In genomic region chr1:159798893-159799292, GRCh38 we compare ENCODE assay signal across 9 cellular contexts. TPM values are rescaled to one million over a fixed set of nuclear protein-coding genes. Genes with fewer than 3 reads are reported as not detected.
DNase-seq lines count a peak whose midpoint lies in the region; ATAC-seq and TF ChIP-seq lines count a peak whose summit lies in the region.
"Had no signal": no experiment of that assay in that cellular context is flagged by ENCODE, and none has a peak within 500 bp of the region (broad histone marks: within the 10 kb centered on the region; RNA-seq: fewer than 3 reads in every experiment).

No MANE protein-coding gene starts in this region.

- H3K27ac ChIP-seq in ascending aorta (no peak overlapping the region), right cardiac atrium (ENCODE audit: low read length) (no peak overlapping the region), sigmoid colon (no peak overlapping the region)

- peak; percentile 67 to 77 (median 69) for TF ChIP-seq CTCF in ascending aorta (IDR thresholded peaks at IDR 0.05)
- TF ChIP-seq CTCF in sigmoid colon (IDR thresholded peaks at IDR 0.05), result peak; percentile 49 to 78 (median 73)

- no peaks in the 10 kb centered on the region for H3K36me3 Mint-ChIP-seq in activated CD8-positive, alpha-beta memory T cell treated with anti-CD3 and anti-CD28 coated beads, Interleukin-2, amount 10 ng/mL, durations not matched to agents 7 days and 5 days

- CTCF ChIA-PET in activated CD8-positive, alpha-beta memory T cell treated with anti-CD3 and anti-CD28 coated beads, Interleukin-2, amount 10 ng/mL, durations not matched to agents 7 days and 5 days (lab: Charles Lee), result interaction anchor here (0.9 to 18.0 kb wide), 30 partner anchors 11 to 622 kb away, joined by 3 to 430 read pairs (median 8); partner anchors contain the start of genes DUSP23, SLAMF8 and TAGLN2

- H3K9me3 Mint-ChIP-seq in activated CD8-positive, alpha-beta memory T cell treated with anti-CD3 and anti-CD28 coated beads, Interleukin-2, amount 10 ng/mL, durations not matched to agents 7 days and 5 days (ENCODE audit: low read depth), result no peaks in the 10 kb centered on the region

- peak; percentile 70 for DNase-seq in activated CD8-positive, alpha-beta memory T cell treated with anti-CD3 and anti-CD28 coated beads, Interleukin-2, amount 10 ng/mL, durations not matched to agents 7 days and 5 days
- no peak for DNase-seq in activated CD8-positive, alpha-beta memory T cell treated with anti-CD3 and anti-CD28 coated beads for 24 hours
- DNase-seq in NCI-H1092 treated with DMSO at 0.1 percent for 48 hours (lab: John Stamatoyannopoulos, UW) (peak; percentile 80), SHP77 treated with DMSO at 0.1 percent for 48 hours (lab: John Stamatoyannopoulos, UW) (peak; percentile 61), ascending aorta (ENCODE audit: low spot score in 2 of 2) (peak in 1 of 2 donors; percentile 75), right cardiac atrium (peak; percentile 63 to 78 (median 65)), sigmoid colon (peak; percentile 75)

- 4% methylated on average over 2 of the region's 2 CpGs for WGBS in right cardiac atrium
- WGBS in sigmoid colon, 2 donors, result 1 to 3% methylated on average over 2 of the region's 2 CpGs

- peaks cover 30% of the 10 kb centered on the region for H3K4me1 Mint-ChIP-seq in activated CD8-positive, alpha-beta memory T cell treated with anti-CD3 and anti-CD28 coated beads, Interleukin-2, amount 10 ng/mL, durations not matched to agents 7 days and 5 days

- H3K4me1 ChIP-seq in ascending aorta (no peaks in the 10 kb centered on the region), right cardiac atrium (ENCODE audit: control insufficient read depth, insufficient read depth, low read length) (peaks cover 2% of the 10 kb centered on the region), sigmoid colon (no peaks in the 10 kb centered on the region)

- no peak for TF ChIP-seq POLR2A in sigmoid colon (IDR thresholded peaks at IDR 0.05)

- H3K27me3 Mint-ChIP-seq in activated CD8-positive, alpha-beta memory T cell treated with anti-CD3 and anti-CD28 coated beads, Interleukin-2, amount 10 ng/mL, durations not matched to agents 7 days and 5 days, result peaks cover 42% of the 10 kb centered on the region

- H3K36me3 ChIP-seq in ascending aorta, result no peaks in the 10 kb centered on the region
- H3K36me3 ChIP-seq in sigmoid colon, result no peaks in the 10 kb centered on the region

- no peak overlapping the region for H3K4me3 ChIP-seq in ascending aorta
- no peak overlapping the region for H3K4me3 ChIP-seq in right cardiac atrium (ENCODE audit: low read length)
- H3K4me3 ChIP-seq in sigmoid colon, result no peak overlapping the region

- TF ChIP-seq EP300 in sigmoid colon (IDR thresholded peaks at IDR 0.05), result no peak

- H3K4me3 Mint-ChIP-seq in activated CD8-positive, alpha-beta memory T cell treated with anti-CD3 and anti-CD28 coated beads, Interleukin-2, amount 10 ng/mL, durations not matched to agents 7 days and 5 days, result no peak overlapping the region

- H3K27me3 ChIP-seq in ascending aorta (no peaks in the 10 kb centered on the region), right cardiac atrium (ENCODE audit: control insufficient read depth, insufficient read depth) (no peaks in the 10 kb centered on the region), sigmoid colon (peaks cover 0 to 1% (median 0%) of the 10 kb centered on the region in 3 donors)

- H3K9me3 ChIP-seq in ascending aorta (no peaks in the 10 kb centered on the region), right cardiac atrium (ENCODE audit: control insufficient read depth, low read length) (no peaks in the 10 kb centered on the region), sigmoid colon (no peaks in the 10 kb centered on the region)

- H3K27ac Mint-ChIP-seq in activated CD8-positive, alpha-beta memory T cell treated with anti-CD3 and anti-CD28 coated beads, Interleukin-2, amount 10 ng/mL, durations not matched to agents 7 days and 5 days, result no peak overlapping the region

- intact Hi-C loops in ascending aorta (cut with DNase I) (loop anchor here (1.0 to 5.0 kb wide), 2 partner anchors 92 to 148 kb away; partner anchors contain the start of gene IGSF9), right cardiac atrium (cut with DNase I) (loop anchor here (2.0 to 10.0 kb wide), 4 partner anchors 92 to 206 kb away; no protein-coding TSS in a partner anchor), sigmoid colon (cut with DNase I) (no loop called here)

- ATAC-seq in activated CD8-positive, alpha-beta memory T cell treated with anti-CD3 and anti-CD28 coated beads, Interleukin-2, amount 10 ng/mL, durations not matched to agents 7 days and 5 days, result peak; percentile 63
- peak; percentile 86 to 92 for ATAC-seq in right cardiac atrium
- ATAC-seq in GM21423 (IDR thresholded peaks at IDR 0.05; ENCODE audit: unreplicated experiment), result no peak

RNA-seq across cellular contexts. Expression of gene FCRL6, which starts 3.3 kb away (rescaled TPM):
- total RNA-seq in activated CD8-positive, alpha-beta memory T cell treated with anti-CD3 and anti-CD28 coated beads, Interleukin-2, amount 10 ng/mL, durations not matched to agents 7 days and 5 days, result under 1 TPM; 0.23 to 0.61 TPM
- not detected for total RNA-seq in ascending aorta
- under 1 TPM in 2 of 4 donors, not detected in 2; 0.50 to 0.54 TPM for total RNA-seq in right cardiac atrium
- 0.11 TPM for polyA plus RNA-seq in right cardiac atrium
- total RNA-seq in sigmoid colon, result not detected
- under 1 TPM in 1 of 3 donors, not detected in 2; 0.38 TPM for polyA plus RNA-seq in sigmoid colon
- total RNA-seq: glomerular endothelial cell had no signal

RNA-seq across cellular contexts. Expression of gene DUSP23, which starts 18.1 kb away (rescaled TPM):
- total RNA-seq in activated CD8-positive, alpha-beta memory T cell treated with anti-CD3 and anti-CD28 coated beads, Interleukin-2, amount 10 ng/mL, durations not matched to agents 7 days and 5 days, result 10 to 100 TPM; 23.0 to 26.5 TPM
- total RNA-seq in ascending aorta (549 TPM), right cardiac atrium (10 to 100 TPM; 20.7 to 27.8 (median 23.3) TPM), sigmoid colon (10 to 100 TPM; 40.4 to 59.1 (median 51.6) TPM)
- polyA plus RNA-seq in right cardiac atrium (43.7 TPM), sigmoid colon (10 to 100 TPM; 77.7 to 88.7 (median 86.5) TPM)

RNA-seq across cellular contexts. Expression of gene SLAMF8, which starts 27.8 kb away (rescaled TPM):
- 1 to 10 TPM in 1 of 2 experiments, under 1 TPM in 1; 0.70 to 1.5 TPM for total RNA-seq in activated CD8-positive, alpha-beta memory T cell treated with anti-CD3 and anti-CD28 coated beads, Interleukin-2, amount 10 ng/mL, durations not matched to agents 7 days and 5 days
- total RNA-seq in ascending aorta (6.7 TPM), right cardiac atrium (1 to 10 TPM; 1.7 to 4.5 (median 2.3) TPM), sigmoid colon (1 to 10 TPM; 3.3 to 5.0 (median 4.3) TPM)
- polyA plus RNA-seq in right cardiac atrium (0.52 TPM), sigmoid colon (10 to 100 TPM in 2 of 3 donors, 1 to 10 TPM in 1; 2.4 to 16.2 (median 13.3) TPM)
- total RNA-seq: glomerular endothelial cell had no signal
